17 cellular contexts compared by ENCODE assay signal in the genomic region with DNA sequence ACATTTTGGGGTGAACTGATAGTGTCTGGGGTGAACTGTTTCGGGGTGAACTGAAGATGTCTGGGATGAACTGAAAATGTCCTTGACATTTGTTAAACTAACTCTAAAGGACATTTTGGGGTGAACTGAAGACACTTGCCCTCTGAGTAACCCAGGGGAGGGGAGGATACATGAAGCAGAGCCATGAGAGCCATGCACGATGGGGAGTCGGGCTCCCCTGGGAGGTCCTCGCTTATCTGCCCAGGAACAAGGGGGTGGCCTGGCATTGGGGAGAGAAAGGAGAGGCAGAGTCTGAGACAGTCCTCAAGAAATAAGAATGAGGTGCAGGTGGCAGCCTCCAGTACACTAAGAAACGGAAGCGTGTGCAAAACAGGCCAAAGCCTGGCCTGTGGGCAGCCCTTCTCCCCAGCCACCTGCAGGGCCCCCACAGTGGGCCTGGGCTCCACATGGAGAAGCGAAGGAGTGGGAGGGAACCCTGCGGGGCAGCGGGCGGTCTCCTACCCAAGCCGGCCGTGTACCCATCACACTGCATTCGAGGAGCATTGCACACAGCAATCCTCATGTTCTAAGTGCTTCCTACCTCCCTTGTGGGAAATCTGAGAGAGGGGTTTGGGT. TPM values are rescaled to one million over a fixed set of nuclear protein-coding genes. Genes with fewer than 3 reads are reported as not detected.
DNase-seq lines count a peak whose midpoint lies in the region; ATAC-seq, FAIRE-seq and TF ChIP-seq lines count a peak whose summit lies in the region.
"Had no signal": no experiment of that assay in that cellular context is flagged by ENCODE, and none has a peak within 500 bp of the region (broad histone marks: within the 10 kb centered on the region; RNA-seq: fewer than 3 reads in every experiment).

No MANE protein-coding gene starts in this region.

- H3K36me3 ChIP-seq in BLaER1 treated with 17β-estradiol and CSF1 and Interleukin-3, amounts not matched to agents 10 nM and 100 nM, result no peaks in the 10 kb centered on the region

- H3K4me3 Mint-ChIP-seq in activated CD8-positive, alpha-beta memory T cell treated with anti-CD3 and anti-CD28 coated beads, Interleukin-2, amount 10 ng/mL, durations not matched to agents 7 days and 5 days, result no peak overlapping the region
- H3K4me3 Mint-ChIP-seq in nephron progenitor cell, result no peak overlapping the region
- H3K4me3 Mint-ChIP-seq in activated CD4-positive, alpha-beta memory T cell treated with anti-CD3 and anti-CD28 coated beads, Interleukin-2, amount 10 ng/mL, durations not matched to agents 7 days and 5 days, result no peak overlapping the region
- H3K4me3 Mint-ChIP-seq: B cell; CD4-positive, alpha-beta memory T cell had no signal

- H3K27me3 Mint-ChIP-seq in activated CD8-positive, alpha-beta memory T cell treated with anti-CD3 and anti-CD28 coated beads, Interleukin-2, amount 10 ng/mL, durations not matched to agents 7 days and 5 days, result peaks cover 10% of the 10 kb centered on the region
- peaks cover 23% of the 10 kb centered on the region for H3K27me3 Mint-ChIP-seq in nephron progenitor cell (ENCODE audit: low read depth, poor library complexity)
- H3K27me3 Mint-ChIP-seq in activated CD4-positive, alpha-beta memory T cell treated with anti-CD3 and anti-CD28 coated beads, Interleukin-2, amount 10 ng/mL, durations not matched to agents 7 days and 5 days, result peaks cover 5% of the 10 kb centered on the region

- no peak overlapping the region for H3K4me3 ChIP-seq in BLaER1 treated with 17β-estradiol and CSF1 and Interleukin-3, amounts not matched to agents 10 nM and 100 nM
- H3K4me3 ChIP-seq: K562 had no signal

- H3K9me3 Mint-ChIP-seq in activated CD8-positive, alpha-beta memory T cell treated with anti-CD3 and anti-CD28 coated beads, Interleukin-2, amount 10 ng/mL, durations not matched to agents 7 days and 5 days (ENCODE audit: low read depth), result no peaks in the 10 kb centered on the region
- no peaks in the 10 kb centered on the region for H3K9me3 Mint-ChIP-seq in nephron progenitor cell
- no peaks in the 10 kb centered on the region for H3K9me3 Mint-ChIP-seq in activated CD4-positive, alpha-beta memory T cell treated with anti-CD3 and anti-CD28 coated beads, Interleukin-2, amount 10 ng/mL, durations not matched to agents 7 days and 5 days
- H3K9me3 Mint-ChIP-seq: CD4-positive, alpha-beta memory T cell had no signal

- no peaks in the 10 kb centered on the region for H3K9me3 ChIP-seq in BLaER1 treated with 17β-estradiol and CSF1 and Interleukin-3, amounts not matched to agents 10 nM and 100 nM (replicated peaks in 1 of 11)

- CTCF ChIA-PET in activated CD8-positive, alpha-beta memory T cell treated with anti-CD3 and anti-CD28 coated beads, Interleukin-2, amount 10 ng/mL, durations not matched to agents 7 days and 5 days (lab: Charles Lee), result no interaction called here
- CTCF ChIA-PET in activated CD4-positive, alpha-beta memory T cell treated with anti-CD3 and anti-CD28 coated beads, Interleukin-2, amount 10 ng/mL, durations not matched to agents 7 days and 5 days (lab: Charles Lee), result no interaction called here

- H3K4me2 ChIP-seq in BLaER1 treated with 17β-estradiol and CSF1 and Interleukin-3, amounts not matched to agents 10 nM and 100 nM, result peak overlapping the region in 10 of 11 experiments; percentile 1 to 76 (median 57); a peak in 17 of 22 replicates

- FAIRE-seq in GM12891 (lab: Jason Lieb, UNC), result peak; percentile 16
- FAIRE-seq: K562 had no signal

- H3K27me3 ChIP-seq in BLaER1 treated with 17β-estradiol and CSF1 and Interleukin-3, amounts not matched to agents 10 nM and 100 nM, result peaks cover 0 to 24% (median 4%) of the 10 kb centered on the region in 11 experiments; a peak in 6 of 22 replicates

- no peak for TF ChIP-seq POLR2A in GM12891 (IDR thresholded peaks at IDR 0.05; ENCODE audit: low read depth, low read length)

- H3K27ac ChIP-seq in BLaER1 treated with 17β-estradiol and CSF1 and Interleukin-3, amounts not matched to agents 10 nM and 100 nM, result no peak overlapping the region

- peaks cover 0 to 13% (median 0%) of the 10 kb centered on the region in 11 experiments; a peak in 1 of 22 replicates for H4K20me1 ChIP-seq in BLaER1 treated with 17β-estradiol and CSF1 and Interleukin-3, amounts not matched to agents 10 nM and 100 nM

- no peak for ATAC-seq in activated CD8-positive, alpha-beta memory T cell treated with anti-CD3 and anti-CD28 coated beads, Interleukin-2, amount 10 ng/mL, durations not matched to agents 7 days and 5 days
- ATAC-seq: K562, SK-N-SH treated with all-trans-retinoic acid at 6 μM for 48 hours had no signal

- no peak for TF ChIP-seq CTCF in nephron progenitor cell (IDR thresholded peaks at IDR 0.05)

- no peak overlapping the region for H3K27ac Mint-ChIP-seq in activated CD8-positive, alpha-beta memory T cell treated with anti-CD3 and anti-CD28 coated beads, Interleukin-2, amount 10 ng/mL, durations not matched to agents 7 days and 5 days
- peak overlapping the region; percentile 18 for H3K27ac Mint-ChIP-seq in nephron progenitor cell
- H3K27ac Mint-ChIP-seq in activated CD4-positive, alpha-beta memory T cell treated with anti-CD3 and anti-CD28 coated beads, Interleukin-2, amount 10 ng/mL, durations not matched to agents 7 days and 5 days, result no peak overlapping the region
- H3K27ac Mint-ChIP-seq: B cell had no signal

- H3K36me3 Mint-ChIP-seq in activated CD8-positive, alpha-beta memory T cell treated with anti-CD3 and anti-CD28 coated beads, Interleukin-2, amount 10 ng/mL, durations not matched to agents 7 days and 5 days, result no peaks in the 10 kb centered on the region
- H3K36me3 Mint-ChIP-seq in nephron progenitor cell (ENCODE audit: low read depth), result no peaks in the 10 kb centered on the region
- no peaks in the 10 kb centered on the region for H3K36me3 Mint-ChIP-seq in activated CD4-positive, alpha-beta memory T cell treated with anti-CD3 and anti-CD28 coated beads, Interleukin-2, amount 10 ng/mL, durations not matched to agents 7 days and 5 days (ENCODE audit: low read depth)
- H3K36me3 Mint-ChIP-seq: CD4-positive, alpha-beta memory T cell had no signal

- peaks cover 11% of the 10 kb centered on the region for H3K4me1 Mint-ChIP-seq in activated CD8-positive, alpha-beta memory T cell treated with anti-CD3 and anti-CD28 coated beads, Interleukin-2, amount 10 ng/mL, durations not matched to agents 7 days and 5 days
- peaks cover 52% of the 10 kb centered on the region for H3K4me1 Mint-ChIP-seq in nephron progenitor cell
- peaks cover 7% of the 10 kb centered on the region for H3K4me1 Mint-ChIP-seq in activated CD4-positive, alpha-beta memory T cell treated with anti-CD3 and anti-CD28 coated beads, Interleukin-2, amount 10 ng/mL, durations not matched to agents 7 days and 5 days

- DNase-seq in GM12891 (ENCODE audit: insufficient read length, low spot score), result no peak
- peak; percentile 23 for DNase-seq in activated CD8-positive, alpha-beta memory T cell treated with anti-CD3 and anti-CD28 coated beads, Interleukin-2, amount 10 ng/mL, durations not matched to agents 7 days and 5 days
- DNase-seq in nephron progenitor cell, result no peak
- no peak for DNase-seq in NCI-H2081 treated with DMSO at 0.1 percent for 48 hours (lab: John Stamatoyannopoulos, UW)
- no peak for DNase-seq in HCEC 1CT
- no peak for DNase-seq in NCI-H187 treated with DMSO at 0.1 percent for 48 hours (lab: John Stamatoyannopoulos, UW)
- no peak for DNase-seq in activated CD4-positive, alpha-beta memory T cell treated with anti-CD3 and anti-CD28 coated beads, Interleukin-2, amount 10 ng/mL, durations not matched to agents 7 days and 5 days
- DNase-seq: CD4-positive, alpha-beta memory T cell; DMS79; NCI-H1417; NCI-H2029 treated with DMSO at 0.1 percent for 48 hours; NCI-H510A treated with DMSO at 0.1 percent for 48 hours; SHP77 had no signal

- H3K4me1 ChIP-seq in BLaER1 treated with 17β-estradiol and CSF1 and Interleukin-3, amounts not matched to agents 10 nM and 100 nM, result peaks cover 18 to 45% (median 33%) of the 10 kb centered on the region in 10 experiments

- no peak overlapping the region for H3K9ac ChIP-seq in BLaER1 treated with 17β-estradiol and CSF1 and Interleukin-3, amounts not matched to agents 10 nM and 100 nM

- POLR2A ChIA-PET in activated CD4-positive, alpha-beta memory T cell treated with anti-CD3 and anti-CD28 coated beads, Interleukin-2, amount 10 ng/mL, durations not matched to agents 7 days and 5 days (lab: Charles Lee), result no interaction called here

TF ChIP-seq in GM12891, 5 proteins besides CTCF, POLR2A, EP300 and RAD21:
- TF ChIP-seq POLR2AphosphoS5 (IDR thresholded peaks at IDR 0.05; ENCODE audit: low read depth, low read length) (no peak), TAF1 (IDR thresholded peaks at IDR 0.05; ENCODE audit: low read depth, low read length) (no peak), SPI1 (IDR thresholded peaks at IDR 0.05; ENCODE audit: low read depth, low read length) (no peak), POU2F2 (IDR thresholded peaks at IDR 0.05; ENCODE audit: low read depth, low read length) (no peak), PAX5 (IDR thresholded peaks at IDR 0.05; ENCODE audit: insufficient read depth, low read length, severe bottlenecking) (no peak)

RNA-seq across cellular contexts. Expression of gene RSPH1, which starts 24.2 kb away (rescaled TPM):
- polyA plus RNA-seq in GM12891 (2012; ENCODE audit: low read depth, missing spikeins), result 2.6 TPM
- total RNA-seq in activated CD8-positive, alpha-beta memory T cell treated with anti-CD3 and anti-CD28 coated beads, Interleukin-2, amount 10 ng/mL, durations not matched to agents 7 days and 5 days, result not detected
- total RNA-seq in activated CD4-positive, alpha-beta memory T cell treated with anti-CD3 and anti-CD28 coated beads, Interleukin-2, amount 10 ng/mL, durations not matched to agents 7 days and 5 days, result not detected
- total RNA-seq: CD4-positive, alpha-beta memory T cell; K562 had no signal
- polyA plus RNA-seq: CD4-positive, alpha-beta memory T cell had no signal

RNA-seq across cellular contexts. Expression of gene SLC37A1, which starts 41.8 kb away (rescaled TPM):
- 14.0 TPM for polyA plus RNA-seq in GM12891 (2012; ENCODE audit: low read depth, missing spikeins)
- 10 to 100 TPM; 14.0 to 14.8 TPM for total RNA-seq in activated CD8-positive, alpha-beta memory T cell treated with anti-CD3 and anti-CD28 coated beads, Interleukin-2, amount 10 ng/mL, durations not matched to agents 7 days and 5 days
- total RNA-seq in activated CD4-positive, alpha-beta memory T cell treated with anti-CD3 and anti-CD28 coated beads, Interleukin-2, amount 10 ng/mL, durations not matched to agents 7 days and 5 days, result 10 to 100 TPM; 12.7 to 13.3 TPM
